In the genomic region with DNA sequence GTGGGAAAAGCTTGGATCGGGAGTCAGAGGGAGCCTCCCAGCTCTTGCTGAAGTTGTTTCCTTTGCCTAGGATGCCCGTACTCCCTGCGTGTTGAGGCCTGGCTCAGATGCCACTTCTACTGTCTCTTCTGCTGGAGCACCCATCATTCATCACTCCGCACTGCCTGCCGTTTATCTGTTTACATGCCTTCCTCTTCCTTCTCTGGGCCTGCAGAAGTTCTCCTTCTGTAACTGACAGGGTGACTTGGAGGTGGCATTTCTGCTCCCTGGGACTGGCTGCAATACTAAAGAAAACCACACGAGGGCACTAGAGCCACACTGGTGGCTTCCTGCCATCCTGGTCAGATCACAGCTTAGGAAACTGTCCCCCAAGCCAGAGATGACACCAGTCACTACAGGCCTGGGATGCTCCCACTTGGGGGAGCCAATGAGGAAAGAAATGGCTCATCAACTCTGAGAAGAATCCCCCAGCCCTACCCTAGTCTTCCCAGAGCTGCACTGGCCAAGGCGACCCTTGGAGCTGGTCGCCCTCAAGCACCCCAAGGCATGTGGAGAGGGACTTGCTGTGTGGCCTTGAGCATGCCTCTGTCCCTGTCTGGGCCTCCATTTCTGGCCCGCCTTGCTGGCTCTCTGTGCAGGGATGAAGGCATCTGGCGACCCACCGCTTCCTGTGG, we compare ENCODE assay signal across 7 cellular contexts.
DNase-seq lines count a peak whose midpoint lies in the region; ATAC-seq and TF ChIP-seq lines count a peak whose summit lies in the region.

No MANE protein-coding gene starts in this region.

- H3K27me3 ChIP-seq in WERI-Rb-1 (ENCODE audit: insufficient read depth, low read depth, severe bottlenecking) = no peaks in the 10 kb centered on the region

- no peaks in the 10 kb centered on the region for H3K9me3 ChIP-seq in WERI-Rb-1 (ENCODE audit: severe bottlenecking)

- no peak overlapping the region for H3K4me3 ChIP-seq in WERI-Rb-1 (ENCODE audit: low read depth, low read length)
- H3K4me3 ChIP-seq in cardiac fibroblast (replicated peaks in 1 of 2; ENCODE audit: low read depth in 2 of 2, low read length in 2 of 2) = no peak overlapping the region

- peaks cover 18% of the 10 kb centered on the region for H3K36me3 ChIP-seq in WERI-Rb-1

- TF ChIP-seq CTCF in GM13976 (IDR thresholded peaks at IDR 0.05; ENCODE audit: borderline replicate concordance, control extremely low read depth, extremely low read depth, insufficient read depth, missing control alignments) (peak; percentile 93), WERI-Rb-1 (IDR thresholded peaks at IDR 0.05; ENCODE audit: low read depth, low read length) (peak; percentile 91), cardiac fibroblast (IDR thresholded peaks at IDR 0.05; ENCODE audit: low read depth, low read length) (peak; percentile 98)

- peak; percentile 86 for DNase-seq in GM13976 (ENCODE audit: low spot score)
- peak; percentile 33 for DNase-seq in NCI-H2171 (lab: John Stamatoyannopoulos, UW)
- DNase-seq in WERI-Rb-1 = peak; percentile 88
- DNase-seq in cardiac fibroblast (ENCODE audit: low read depth in 2 of 2) = peak; percentile 75 to 82
- DNase-seq in kidney glomerular epithelial cell (lab: John Stamatoyannopoulos, UW) = peak; percentile 42
- DNase-seq in stimulated activated CD4-positive, alpha-beta T cell treated with anti-CD3 and anti-CD28 coated beads, Interleukin-2, amount 100 ng/mL, for 4 hours (ENCODE audit: low read depth) = peak; percentile 63

- peak; percentile 60 for ATAC-seq in HG03039 (IDR thresholded peaks at IDR 0.05; ENCODE audit: unreplicated experiment)

- in situ Hi-C loops in GM13976 (cut with MboI; ENCODE audit: low sequenced_read_pairs, unreplicated experiment) = loop anchor here (5.0 to 10.0 kb wide), 2 partner anchors 159 to 251 kb away; no protein-coding TSS in a partner anchor

- no peak overlapping the region for H3K27ac ChIP-seq in WERI-Rb-1

Comparison
In these comparisons a context has a peak if more than half of its experiments do, and no peak if none do; other contexts are left out.
1. DNase-seq: peak in every context shown above with its lines; median percentile 88 in WERI-Rb-1; 86 in GM13976; 78 in cardiac fibroblast; 63 in stimulated activated CD4-positive, alpha-beta T cell treated with anti-CD3 and anti-CD28 coated beads, Interleukin-2, amount 100 ng/mL, for 4 hours; 42 in kidney glomerular epithelial cell; 33 in NCI-H2171.